Comparison of ENCODE assay signal across 21 cellular contexts in the genomic region with DNA sequence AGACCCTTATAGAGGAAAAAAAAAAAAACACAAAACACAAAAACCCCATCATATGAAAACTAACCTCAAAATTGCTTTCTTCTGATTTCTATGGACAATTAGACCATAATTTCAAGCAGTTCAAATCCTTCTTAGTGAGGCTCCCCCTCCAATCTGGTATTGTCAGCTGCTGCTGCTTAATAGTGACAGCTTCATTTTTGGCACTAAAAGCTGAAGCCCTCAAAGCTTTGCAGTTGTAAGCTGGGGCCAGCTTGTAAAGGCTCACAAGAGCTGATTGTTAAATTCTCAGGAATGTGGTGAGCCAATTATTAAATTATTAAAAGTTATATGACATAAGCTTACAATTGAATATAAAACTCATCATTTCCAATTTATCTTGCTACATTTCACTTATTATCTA. TPM values are rescaled to one million over a fixed set of nuclear protein-coding genes. Genes with fewer than 3 reads are reported as not detected.
DNase-seq lines count a peak whose midpoint lies in the region; ATAC-seq and TF ChIP-seq lines count a peak whose summit lies in the region.
"Had no signal": no experiment of that assay in that cellular context is flagged by ENCODE, and none has a peak within 500 bp of the region (broad histone marks: within the 10 kb centered on the region; RNA-seq: fewer than 3 reads in every experiment).

No MANE protein-coding gene starts in this region.

- H3K4me1 ChIP-seq in smooth muscle cell (ENCODE audit: low read depth), result peaks cover 12% of the 10 kb centered on the region
- H3K4me1 ChIP-seq: ascending aorta had no signal

- no peaks in the 10 kb centered on the region for H3K9me3 ChIP-seq in smooth muscle cell (replicated peaks; ENCODE audit: low read depth)
- H3K9me3 ChIP-seq: ascending aorta, left lung, ovary had no signal

- peak overlapping the region; percentile 50 for H3K4me2 ChIP-seq in smooth muscle cell

- H3K79me2 ChIP-seq in smooth muscle cell (ENCODE audit: low read depth), result no peaks in the 10 kb centered on the region

- TF ChIP-seq CTCF in smooth muscle cell (IDR thresholded peaks at IDR 0.05; ENCODE audit: borderline replicate concordance, insufficient read depth, poor library complexity, severe bottlenecking), result no peak

- in situ Hi-C loops in G401 (cut with HindIII; ENCODE audit: low sequenced_read_pairs), result no loop called here

- DNase-seq in G401 (ENCODE audit: low spot score), result peak; percentile 41
- DNase-seq in NCI-H69 (lab: John Stamatoyannopoulos, UW), result peak; percentile 30
- peak; percentile 7 for DNase-seq in inferior parietal cortex (ENCODE audit: extremely low spot score)
- no peak for DNase-seq in smooth muscle cell (lab: John Stamatoyannopoulos, UW; ENCODE audit: unreplicated experiment)
- no peak for DNase-seq in SW480 (ENCODE audit: low spot score)
- DNase-seq in OCI-M1 (lab: John Stamatoyannopoulos, UW), result no peak
- DNase-seq: activated CD4-positive, alpha-beta memory T cell treated with anti-CD3 and anti-CD28 coated beads for 36 hours; activated naive CD4-positive, alpha-beta T cell treated with anti-CD3 and anti-CD28 coated beads for 36 hours; activated T-cell treated with anti-CD3 and anti-CD28 coated beads, Interleukin-2, amount 50 U/mL, for 24 hours; Calu3; foreskin melanocyte; GF-D8; HFFc6; left lung; ovary; small intestine; stimulated activated CD4-positive, alpha-beta T cell treated with anti-CD3 and anti-CD28 coated beads, Interleukin-4, amount 100 ng/mL, for 24 hours; substantia nigra; WERI-Rb-1 had no signal

- H3K27me3 ChIP-seq in smooth muscle cell (ENCODE audit: low read depth), result no peaks in the 10 kb centered on the region
- H3K27me3 ChIP-seq: ascending aorta, left lung, ovary had no signal

- H3K27ac ChIP-seq in smooth muscle cell (ENCODE audit: low read depth), result peak overlapping the region; percentile 15
- H3K27ac ChIP-seq: ascending aorta, left lung, ovary, WERI-Rb-1 had no signal

- no peak overlapping the region for H2AFZ ChIP-seq in smooth muscle cell (ENCODE audit: low read depth)

- ATAC-seq in GM21515 (IDR thresholded peaks at IDR 0.05; ENCODE audit: unreplicated experiment), result no peak
- ATAC-seq: left lung had no signal

- H3K36me3 ChIP-seq in smooth muscle cell (ENCODE audit: low read depth), result no peaks in the 10 kb centered on the region
- H3K36me3 ChIP-seq: ascending aorta, left lung, ovary, WERI-Rb-1 had no signal

- no peak overlapping the region for H3K4me3 ChIP-seq in smooth muscle cell
- H3K4me3 ChIP-seq: ascending aorta, left lung, ovary had no signal

- H3F3A ChIP-seq in smooth muscle cell (ENCODE audit: low read depth), result peaks cover 12% of the 10 kb centered on the region

- no peak overlapping the region for H3K9ac ChIP-seq in smooth muscle cell (ENCODE audit: low read depth)

- H4K20me1 ChIP-seq in smooth muscle cell (ENCODE audit: low read depth), result peaks cover 20% of the 10 kb centered on the region

RNA-seq across cellular contexts. Expression of a gene that starts 21.9 kb away (rescaled TPM):
- total RNA-seq in G401 (2014; rRNA removed; shearing (Covaris generic)), result 0.44 and 4.4 TPM in 2 replicates
- 3.3 and 16.3 TPM in 2 replicates for total RNA-seq in smooth muscle cell
- polyA plus RNA-seq in smooth muscle cell, result 4.4 and 7.3 TPM in 2 replicates

Comparison
In these comparisons a context has a peak if more than half of its experiments do, and no peak if none do; other contexts are left out.
1. DNase-seq: peak in G401 (single experiment), NCI-H69 (single experiment) and inferior parietal cortex (single experiment); none in smooth muscle cell (single experiment), SW480 (single experiment) and OCI-M1 (single experiment).